In genomic region chr10:102065561-102066420, GRCh38 we compare ENCODE assay signal across 8 cellular contexts. TPM values are rescaled to one million over a fixed set of nuclear protein-coding genes. Genes with fewer than 3 reads are reported as not detected.
DNase-seq lines count a peak whose midpoint lies in the region; ATAC-seq and TF ChIP-seq lines count a peak whose summit lies in the region.

No MANE protein-coding gene starts in this region.

- DNase-seq in activated CD4-positive, CD25-positive, alpha-beta regulatory T cell treated with anti-CD3 and anti-CD28 coated beads, Interleukin-2, amount 50 U/mL, for 72 hours: no peak
- peak; percentile 17 for DNase-seq in HFFc6
- peak; percentile 50 for DNase-seq in NCI-H69 (lab: John Stamatoyannopoulos, UW)
- DNase-seq in amniotic epithelial cell (ENCODE audit: low read depth): peak; percentile 12
- peak; percentile 50 for DNase-seq in hepatic stellate cell (ENCODE audit: low spot score)
- DNase-seq in sigmoid colon: peak; percentile 68
- no peak for DNase-seq in NCI-H446 (lab: John Stamatoyannopoulos, UW)

- H3K36me3 ChIP-seq in sigmoid colon: peaks cover 0 to 12% (median 7%) of the 10 kb centered on the region in 4 donors

- no peaks in the 10 kb centered on the region for H3K27me3 Mint-ChIP-seq in HFFc6 (ENCODE audit: insufficient read depth)

- no peaks in the 10 kb centered on the region for H3K9me3 Mint-ChIP-seq in HFFc6

- peaks cover 33% of the 10 kb centered on the region for H3K4me1 Mint-ChIP-seq in HFFc6 (ENCODE audit: low read depth)

- TF ChIP-seq POLR2A in sigmoid colon (IDR thresholded peaks at IDR 0.05): no peak

- peak overlapping the region; percentile 90 to 94 (median 93) for H3K27ac ChIP-seq in sigmoid colon

- no peaks in the 10 kb centered on the region for H3K27me3 ChIP-seq in sigmoid colon

- TF ChIP-seq CTCF in HFFc6 (IDR thresholded peaks at IDR 0.05) (no peak), sigmoid colon (IDR thresholded peaks at IDR 0.05) (no peak)

- intact Hi-C loops in sigmoid colon (cut with DNase I): loop anchor here (1.0 to 2.0 kb wide), 2 partner anchors 9 to 53 kb away; partner anchors contain the start of gene ARMH3

- TF ChIP-seq EP300 in sigmoid colon (IDR thresholded peaks at IDR 0.05): no peak

- peak overlapping the region; percentile 91 for H3K4me3 Mint-ChIP-seq in HFFc6

- peak overlapping the region; percentile 61 to 87 (median 84) for H3K4me3 ChIP-seq in sigmoid colon

- H3K27ac Mint-ChIP-seq in HFFc6: peak overlapping the region; percentile 77

- H3K4me1 ChIP-seq in sigmoid colon: peaks cover 0 to 44% (median 33%) of the 10 kb centered on the region in 4 donors

- H3K9me3 ChIP-seq in sigmoid colon: no peaks in the 10 kb centered on the region

- ATAC-seq in activated CD4-positive, CD25-positive, alpha-beta regulatory T cell treated with anti-CD3 and anti-CD28 coated beads, Interleukin-2, amount 50 U/mL, for 24 hours: peak; percentile 8 to 12

- WGBS in sigmoid colon, 2 donors: 4 to 8% methylated on average over 64 of the region's 64 CpGs

- H3K36me3 Mint-ChIP-seq in HFFc6 (ENCODE audit: low read depth): no peaks in the 10 kb centered on the region; the same call in 1 of the 2 replicates

RNA-seq across cellular contexts. Expression of gene HPS6, which starts 0.6 kb away (rescaled TPM):
- 10 to 100 TPM; 22.0 to 29.4 (median 24.0) TPM for total RNA-seq in HFFc6 (2021; fragmentation: NEBNext Ultra II Directional; extraction: Animal tissue kit (Norgen Biotek cat#: 25700))
- 10 to 100 TPM; 12.5 to 18.9 (median 17.2) TPM for total RNA-seq in sigmoid colon
- polyA plus RNA-seq in sigmoid colon: 10 to 100 TPM in 2 of 3 donors, 1 to 10 TPM in 1; 9.0 to 13.4 (median 11.6) TPM

RNA-seq across cellular contexts. Expression of gene ARMH3, which starts 9.8 kb away (rescaled TPM):
- total RNA-seq in HFFc6 (2021; fragmentation: NEBNext Ultra II Directional; extraction: Animal tissue kit (Norgen Biotek cat#: 25700)): 10 to 100 TPM; 18.0 to 21.7 (median 18.8) TPM
- 10 to 100 TPM; 18.5 to 23.2 (median 21.0) TPM for total RNA-seq in sigmoid colon
- 10 to 100 TPM; 17.4 to 22.8 (median 18.5) TPM for polyA plus RNA-seq in sigmoid colon

RNA-seq across cellular contexts. Expression of gene LDB1, which starts 54.4 kb away (rescaled TPM):
- total RNA-seq in HFFc6 (2021; fragmentation: NEBNext Ultra II Directional; extraction: Animal tissue kit (Norgen Biotek cat#: 25700)): 10 to 100 TPM; 51.6 to 64.8 (median 59.3) TPM
- total RNA-seq in sigmoid colon: 10 to 100 TPM; 62.1 to 88.4 (median 76.4) TPM
- 10 to 100 TPM; 10.4 to 34.0 (median 15.6) TPM for polyA plus RNA-seq in sigmoid colon

Comparison
In these comparisons a context has a peak if more than half of its experiments do, and no peak if none do; other contexts are left out.
1. DNase-seq: peak in HFFc6 (single experiment), NCI-H69 (single experiment), amniotic epithelial cell (single experiment), hepatic stellate cell (single experiment) and sigmoid colon (single experiment); none in activated CD4-positive, CD25-positive, alpha-beta regulatory T cell treated with anti-CD3 and anti-CD28 coated beads, Interleukin-2, amount 50 U/mL, for 72 hours (single experiment) and NCI-H446 (0 of 2).